In genomic region chr4:110184124-110184790, GRCh38 we compare ENCODE assay signal across 10 cellular contexts. TPM values are rescaled to one million over a fixed set of nuclear protein-coding genes. Genes with fewer than 3 reads are reported as not detected.
DNase-seq lines count a peak whose midpoint lies in the region; ATAC-seq, FAIRE-seq and TF ChIP-seq lines count a peak whose summit lies in the region.
"Had no signal": no experiment of that assay in that cellular context is flagged by ENCODE, and none has a peak within 500 bp of the region (broad histone marks: within the 10 kb centered on the region; RNA-seq: fewer than 3 reads in every experiment).

No MANE protein-coding gene starts in this region.

- no peak for TF ChIP-seq CTCF in K562 (IDR thresholded peaks at IDR 0.05 in 2 of 3, conservative IDR thresholded peaks at IDR 0.05 in 1 of 3; ENCODE audit: insufficient read depth in 2 of 3, low read depth in 1 of 3, low read length in 3 of 3)

- H2BK12ac ChIP-seq in neuronal stem cell (ENCODE audit: low read length), result no peak overlapping the region

- peaks cover 15% of the 10 kb centered on the region for H3K4me1 Mint-ChIP-seq in T-helper 1 cell treated with Interleukin-12 subunit alpha and Interleukin-12 subunit beta and Interleukin-4 antibody, amounts not matched to agents 30 μg/mL and 1 μg/mL, for 36 hours (ENCODE audit: low read depth)

- H2BK120ac ChIP-seq in neuronal stem cell (ENCODE audit: low read depth, low read length), result no peak overlapping the region

- H3K27me3 ChIP-seq in K562 (ENCODE audit: control insufficient read depth in 2 of 2, insufficient read depth in 2 of 2, low read length in 2 of 2) (no peaks in the 10 kb centered on the region), neuronal stem cell (ENCODE audit: control insufficient read depth in 3 of 3, insufficient read depth in 3 of 3, low read depth in 1 of 3, low read length in 3 of 3) (no peaks in the 10 kb centered on the region)

- no peak overlapping the region for H3K14ac ChIP-seq in neuronal stem cell (ENCODE audit: low read length)

- H3K18ac ChIP-seq in neuronal stem cell (ENCODE audit: low read length), result no peak overlapping the region

- H3K36me3 ChIP-seq in K562 (ENCODE audit: control insufficient read depth, insufficient read depth, low read length) (peaks cover 78% of the 10 kb centered on the region), neuronal stem cell (replicated peaks in 1 of 2; ENCODE audit: control insufficient read depth in 2 of 2, insufficient read depth in 2 of 2, low read length in 2 of 2) (peaks cover 5 to 98% of the 10 kb centered on the region in 2 donors)
- H3K36me3 ChIP-seq: thoracic aorta had no signal

- 46% methylated on average over 4 of the region's 4 CpGs for WGBS in K562 (ENCODE audit: insufficient coverage, low coverage, missing lambda C conversion rate)
- no CpG with 5 or more reads among the region's 4 CpGs for WGBS in neuronal stem cell (ENCODE audit: extremely low coverage in 2 of 2, insufficient read length in 2 of 2, insufficient replicate concordance in 1 of 2), 2 donors

- no peak overlapping the region for H4K8ac ChIP-seq in neuronal stem cell (ENCODE audit: low read depth, low read length)

- no peaks in the 10 kb centered on the region for H3K9me3 ChIP-seq in K562 (replicated peaks; ENCODE audit: control insufficient read depth, insufficient read depth, low read depth, low read length)
- H3K9me3 ChIP-seq in neuronal stem cell (replicated peaks in 1 of 2; ENCODE audit: control insufficient read depth in 2 of 2, insufficient read depth in 1 of 2, low read depth in 1 of 2, low read length in 2 of 2), result peaks cover 0 to 6% of the 10 kb centered on the region in 2 donors
- H3K9me3 ChIP-seq: thoracic aorta had no signal

- TF ChIP-seq RAD21 in K562 (CRISPR knock-in tag; conservative IDR thresholded peaks at IDR 0.05 in 1 of 2, IDR thresholded peaks at IDR 0.05 in 1 of 2), result no peak

- peaks cover 22% of the 10 kb centered on the region for H3K36me3 Mint-ChIP-seq in T-helper 1 cell treated with Interleukin-12 subunit alpha and Interleukin-12 subunit beta and Interleukin-4 antibody, amounts not matched to agents 30 μg/mL and 1 μg/mL, for 36 hours (ENCODE audit: low read depth)

- no peak overlapping the region for H3K4me3 Mint-ChIP-seq in T-helper 1 cell treated with Interleukin-12 subunit alpha and Interleukin-12 subunit beta and Interleukin-4 antibody, amounts not matched to agents 30 μg/mL and 1 μg/mL, for 36 hours

- in situ Hi-C loops in K562 (cut with MboI), result no loop called here

- no TSS peak for BruUV-seq in K562 (replicated peaks; lab: Mats Ljungman, UMichigan)

- H2BK5ac ChIP-seq in neuronal stem cell (ENCODE audit: low read length), result no peak overlapping the region

- H3K9ac ChIP-seq in K562 (ENCODE audit: insufficient read depth in 1 of 2, low read depth in 2 of 2, low read length in 2 of 2) (no peak overlapping the region), neuronal stem cell (ENCODE audit: low read depth, low read length, poor library complexity) (no peak overlapping the region)

- peak overlapping the region; percentile 12 for H3K27ac Mint-ChIP-seq in T-helper 1 cell treated with Interleukin-12 subunit alpha and Interleukin-12 subunit beta and Interleukin-4 antibody, amounts not matched to agents 30 μg/mL and 1 μg/mL, for 36 hours

- no peak for TF ChIP-seq EP300 in K562 (IDR thresholded peaks at IDR 0.05; ENCODE audit: low read length)

- no peak; the same call in 2 of the 3 replicates for ATAC-seq in K562
- no peak for ATAC-seq in HG02588 (IDR thresholded peaks at IDR 0.05; ENCODE audit: unreplicated experiment)

- H3K27ac ChIP-seq in K562 (ENCODE audit: extremely low read depth, low read depth, low read length) (no peak overlapping the region), neuronal stem cell (replicated peaks; ENCODE audit: low read length) (peak overlapping the region; percentile 49)
- H3K27ac ChIP-seq: thoracic aorta had no signal

- intact Hi-C loops in K562 (cut with micrococcal nuclease), result no loop called here

- H3K4me3 ChIP-seq in K562, result no peak overlapping the region
- H3K4me3 ChIP-seq in neuronal stem cell (ENCODE audit: low read length in 2 of 2), result no peak overlapping the region
- H3K4me3 ChIP-seq: thoracic aorta had no signal

- no peak for DNase-seq in T-helper 1 cell
- peak; percentile 60 to 62 for DNase-seq in Kasumi-1 (lab: John Stamatoyannopoulos, UW)
- DNase-seq in K562 (ENCODE audit: extremely low read depth in 1 of 4, low spot score in 3 of 4), result no peak
- no peak for DNase-seq in neuronal stem cell (ENCODE audit: low spot score)
- DNase-seq in SW 1271 (lab: John Stamatoyannopoulos, UW), result no peak
- no peak for DNase-seq in DMS114 treated with DMSO at 0.1 percent for 48 hours (lab: John Stamatoyannopoulos, UW; ENCODE audit: unreplicated experiment)

- no peak overlapping the region for H3K23ac ChIP-seq in neuronal stem cell (ENCODE audit: low read depth, low read length, poor library complexity)

- H3K4me2 ChIP-seq in K562 (ENCODE audit: insufficient read depth, low read length) (peak overlapping the region; percentile 7; the same call in 1 of the 2 replicates), neuronal stem cell (ENCODE audit: insufficient read depth, low read length, poor library complexity, severe bottlenecking) (peak overlapping the region; percentile 19)

- H2AFZ ChIP-seq in K562 (ENCODE audit: low read depth, low read length) (no peak overlapping the region), neuronal stem cell (ENCODE audit: low read length) (no peak overlapping the region)

- no peaks in the 10 kb centered on the region for H3K9me1 ChIP-seq in K562 (ENCODE audit: control insufficient read depth, insufficient read depth, low read length)

- no peak overlapping the region for H3K4ac ChIP-seq in neuronal stem cell (ENCODE audit: low read length)

- no peak overlapping the region for H4K91ac ChIP-seq in neuronal stem cell (ENCODE audit: low read depth, low read length, poor library complexity)

- peaks cover 59% of the 10 kb centered on the region for H3K79me2 ChIP-seq in K562 (ENCODE audit: control insufficient read depth, insufficient read depth, low read length)

- POLR2A ChIA-PET in K562 (lab: Yijun Ruan, JAX), result interaction anchor here (0.6 to 3.0 kb wide), 8 partner anchors 9 to 744 kb away, joined by 3 to 17 read pairs (median 5); partner anchors contain the start of gene ELOVL6

- peak; percentile 11 for FAIRE-seq in K562 (lab: Jason Lieb, UNC)
- FAIRE-seq: HTR-8/SVneo had no signal

- no peak overlapping the region for H2BK15ac ChIP-seq in neuronal stem cell (ENCODE audit: low read length)

- no peaks in the 10 kb centered on the region for H3K9me3 Mint-ChIP-seq in T-helper 1 cell treated with Interleukin-12 subunit alpha and Interleukin-12 subunit beta and Interleukin-4 antibody, amounts not matched to agents 30 μg/mL and 1 μg/mL, for 36 hours

- CTCF ChIA-PET in K562 (lab: Yijun Ruan, JAX; ENCODE audit: low intra/inter-chr PET ratio), result no interaction called here

- no peaks in the 10 kb centered on the region for H3K27me3 Mint-ChIP-seq in T-helper 1 cell treated with Interleukin-12 subunit alpha and Interleukin-12 subunit beta and Interleukin-4 antibody, amounts not matched to agents 30 μg/mL and 1 μg/mL, for 36 hours (ENCODE audit: low read depth)

- TF ChIP-seq POLR2A in K562 (conservative IDR thresholded peaks at IDR 0.05), result no peak

- H2AK5ac ChIP-seq in neuronal stem cell (ENCODE audit: low read depth, low read length), result no peak overlapping the region

- H3K4me1 ChIP-seq in K562 (replicated peaks in 1 of 2; ENCODE audit: control insufficient read depth in 2 of 2, insufficient read depth in 2 of 2, low read length in 2 of 2) (peaks cover 3 to 24% of the 10 kb centered on the region in 2 experiments; a peak in 4 of 5 replicates), neuronal stem cell (ENCODE audit: control insufficient read depth in 2 of 2, insufficient read depth in 1 of 2, low read depth in 1 of 2, low read length in 2 of 2) (peaks cover 9 to 12% of the 10 kb centered on the region in 2 donors)

- H4K20me1 ChIP-seq in K562 (replicated peaks; ENCODE audit: control insufficient read depth, insufficient read depth, low read length), result peaks cover 6% of the 10 kb centered on the region; the same call in 1 of the 2 replicates

- H3K79me1 ChIP-seq in neuronal stem cell (ENCODE audit: low read depth, low read length), result peaks cover 4% of the 10 kb centered on the region

TF ChIP-seq in K562, 482 proteins besides CTCF, POLR2A, EP300 and RAD21 (continues in another document):
- TF ChIP-seq PKNOX1 (IDR thresholded peaks at IDR 0.05), result 0 out of 2 replicates have a peak, but pooled peaks have one; percentile 20
- TF ChIP-seq EP400 (IDR thresholded peaks at IDR 0.05), result no peak
- TF ChIP-seq ZNF146 (CRISPR knock-in tag; IDR thresholded peaks at IDR 0.05; ENCODE audit: unreplicated experiment), result no peak
- TF ChIP-seq PRMT5 (CRISPR knock-in tag; IDR thresholded peaks at IDR 0.05), result no peak
- TF ChIP-seq SMARCE1 (IDR thresholded peaks at IDR 0.05), result no peak

RNA-seq across cellular contexts. Expression of gene ELOVL6, which starts 14.2 kb away (rescaled TPM):
- 35.9 and 91.6 TPM in 2 replicates for total RNA-seq in K562 (2011; cell fraction: chromatin; rRNA removed; ENCODE audit: low replicate concordance)
- 22.5 and 58.2 TPM in 2 replicates for total RNA-seq in K562 (2011; cell fraction: nucleolus; rRNA removed)
- total RNA-seq in K562 (2011; cell fraction: nucleoplasm; rRNA removed), result 57.6 and 78.6 TPM in 2 replicates
- total RNA-seq in K562 (2014; rRNA removed) (18.3 and 18.4 TPM in 2 replicates), K562 (2014; rRNA removed; fragmentation: Illumina TruSeq; extraction: Trizol) (51.0 and 56.5 TPM in 2 replicates), K562 (2015; rRNA removed; fragmentation: Illumina TruSeq; extraction: Trizol) (34.0 and 36.4 TPM in 2 replicates), K562 (2021) (50.4 and 55.0 TPM in 2 replicates)
- polyA plus RNA-seq in K562 (2011; rRNA removed) (72.9 and 81.1 TPM in 2 replicates), K562 (2014; fragmentation: Illumina TruSeq; extraction: Trizol) (58.8 and 82.6 TPM in 2 replicates), K562 (2014; fragmentation: Nextera tagmentation; extraction: Ambion mirVana) (10 to 100 TPM; 30.9 to 31.0 TPM), K562 (2014; rRNA removed) (46.0 and 77.8 TPM in 2 replicates)
- 21.1 and 30.4 TPM in 2 replicates for polyA plus RNA-seq in K562 (2011; cell fraction: cytosol; rRNA removed)
- polyA plus RNA-seq in K562 (2011; cell fraction: nucleus; rRNA removed), result 29.4 and 50.1 TPM in 2 replicates
- 31.1 and 56.7 TPM in 2 replicates for polyA plus RNA-seq in K562 (2012)
- 66.7 and 67.9 TPM in 2 replicates for polyA minus RNA-seq in K562 (2011; rRNA and poly(A)+ RNA removed)
- 18.6 and 21.9 TPM in 2 replicates for polyA minus RNA-seq in K562 (2011; cell fraction: cytosol; rRNA and poly(A)+ RNA removed)
- 19.7 and 20.5 TPM in 2 replicates for polyA minus RNA-seq in K562 (2011; cell fraction: nucleus; rRNA and poly(A)+ RNA removed)
- polyA plus RNA-seq in neuronal stem cell (2013, experiment 1 of 2), result 73.8 TPM
- polyA plus RNA-seq in neuronal stem cell (2013, experiment 2 of 2), result 73.6 TPM

Comparison
In these comparisons a context has a peak if more than half of its experiments do, and no peak if none do; other contexts are left out.
1. DNase-seq: peak in Kasumi-1 (2 of 2); none in T-helper 1 cell (0 of 5), K562 (0 of 4), neuronal stem cell (single experiment), SW 1271 (0 of 2) and DMS114 treated with DMSO at 0.1 percent for 48 hours (single experiment).